Comparison of ENCODE assay signal across 23 cellular contexts in the genomic region with DNA sequence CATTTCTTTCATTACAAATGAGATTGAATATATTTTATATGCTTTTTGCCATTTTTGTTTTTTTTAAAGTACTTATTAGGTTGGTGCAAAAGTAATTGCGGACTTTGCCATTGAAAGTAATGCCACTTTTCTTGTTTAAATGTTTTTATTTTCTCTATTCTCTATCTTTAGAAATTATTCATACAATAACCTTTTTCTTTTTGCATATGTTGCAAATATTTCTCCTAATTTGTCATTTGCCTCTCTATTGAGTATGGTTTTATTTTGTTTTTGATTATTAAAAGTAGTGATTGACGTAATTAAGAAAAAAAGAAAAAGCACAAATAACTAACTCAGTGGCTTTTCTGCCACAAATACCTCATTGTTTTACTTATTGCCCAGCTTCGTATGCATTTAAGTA.
"Had no signal": no experiment of that assay in that cellular context is flagged by ENCODE, and none has a peak within 500 bp of the region (broad histone marks: within the 10 kb centered on the region; RNA-seq: fewer than 3 reads in every experiment).

No MANE protein-coding gene starts in this region.

- H3K4me1 ChIP-seq: colonic mucosa, esophagus muscularis mucosa, foreskin keratinocyte, gastrocnemius medialis, heart right ventricle, left lung, lower lobe of right lung had no signal

- H3K9me3 ChIP-seq: colonic mucosa, esophagus muscularis mucosa, gastrocnemius medialis, heart right ventricle, left lung, lower lobe of right lung, mucosa of descending colon had no signal

- H3K36me3 ChIP-seq: colonic mucosa, esophagus muscularis mucosa, gastrocnemius medialis, heart right ventricle, left lung, lower lobe of right lung had no signal

- H3K27ac ChIP-seq: colonic mucosa, esophagus muscularis mucosa, foreskin keratinocyte, gastrocnemius medialis, heart right ventricle, left lung, lower lobe of right lung had no signal

- DNase-seq: colonic mucosa; cortex of kidney; effector CD8-positive, alpha-beta T cell; effector memory CD8-positive, alpha-beta T cell; endodermal cell; foreskin keratinocyte; gastrocnemius medialis; glutamatergic neuron; head of caudate nucleus; heart right ventricle; hippocampal formation; left cardiac atrium; left lung; left ventricle myocardium superior; lower lobe of right lung; mesenchymal stem cell; mucosa of descending colon had no signal

- H3K4me3 ChIP-seq: colonic mucosa, esophagus muscularis mucosa, gastrocnemius medialis, heart right ventricle, left lung, lower lobe of right lung, mucosa of descending colon had no signal

- H3K27me3 Mint-ChIP-seq: dendritic cell treated with granulocyte-macrophage colony-stimulating factor and Interleukin-4, amounts not matched to agents 40 ng/mL and 50 ng/mL, for 4 days had no signal

- FAIRE-seq: endothelial cell of umbilical vein, islet of Langerhans, keratinocyte had no signal

- H3K27ac Mint-ChIP-seq: dendritic cell treated with granulocyte-macrophage colony-stimulating factor and Interleukin-4, amounts not matched to agents 40 ng/mL and 50 ng/mL, for 4 days; effector memory CD8-positive, alpha-beta T cell; endodermal cell; mesothelial cell of epicardium had no signal

- H3K27me3 ChIP-seq: colonic mucosa, foreskin keratinocyte, gastrocnemius medialis, heart right ventricle, left lung had no signal

- H3K4me1 Mint-ChIP-seq: mesothelial cell of epicardium had no signal

- H3K4me3 Mint-ChIP-seq: dendritic cell treated with granulocyte-macrophage colony-stimulating factor and Interleukin-4, amounts not matched to agents 40 ng/mL and 50 ng/mL, for 4 days; effector memory CD8-positive, alpha-beta T cell; endodermal cell; mesothelial cell of epicardium had no signal

- H3K36me3 Mint-ChIP-seq: mesothelial cell of epicardium had no signal

- ATAC-seq: effector memory CD8-positive, alpha-beta T cell; foreskin keratinocyte; gastrocnemius medialis; heart right ventricle; left cardiac atrium; left lung; left ventricle myocardium superior; lower lobe of right lung; mucosa of descending colon had no signal

- H3K9me3 Mint-ChIP-seq: dendritic cell treated with granulocyte-macrophage colony-stimulating factor and Interleukin-4, amounts not matched to agents 40 ng/mL and 50 ng/mL, for 4 days; effector memory CD8-positive, alpha-beta T cell; mesothelial cell of epicardium had no signal
